Comparison of ENCODE assay signal across 21 cellular contexts in the genomic region with DNA sequence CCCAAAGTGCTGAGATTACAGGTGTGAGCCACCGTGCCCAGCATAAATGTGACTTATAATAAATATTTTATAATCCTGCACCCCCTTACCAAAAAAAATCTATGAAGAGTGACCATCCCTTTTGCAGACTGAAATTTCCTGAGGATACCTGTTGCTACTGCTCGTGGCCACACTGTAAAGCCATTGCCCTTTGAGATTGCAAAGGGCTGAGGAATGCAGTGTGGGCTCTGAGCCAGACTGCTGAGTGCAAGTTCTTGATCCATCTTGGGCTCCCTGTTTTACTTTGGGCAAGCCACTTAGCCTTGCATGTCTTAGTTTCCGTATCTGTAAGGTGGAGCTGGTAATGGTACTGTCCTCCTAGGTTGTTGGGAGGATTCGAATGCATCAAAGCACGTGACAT. TPM values are rescaled to one million over a fixed set of nuclear protein-coding genes. Genes with fewer than 3 reads are reported as not detected.
DNase-seq lines count a peak whose midpoint lies in the region; ATAC-seq, FAIRE-seq and TF ChIP-seq lines count a peak whose summit lies in the region.
"Had no signal": no experiment of that assay in that cellular context is flagged by ENCODE, and none has a peak within 500 bp of the region (broad histone marks: within the 10 kb centered on the region; RNA-seq: fewer than 3 reads in every experiment).

No MANE protein-coding gene starts in this region.

- H2BK5ac ChIP-seq in mesenchymal stem cell (ENCODE audit: low read depth, low read length, poor library complexity, severe bottlenecking), result no peak overlapping the region

- no peak for TF ChIP-seq EP300 in Ishikawa (IDR thresholded peaks at IDR 0.05; ENCODE audit: borderline replicate concordance)

- no peak overlapping the region for H3K4ac ChIP-seq in mesenchymal stem cell (ENCODE audit: low read depth in 1 of 2, low read length in 2 of 2)

- peaks cover 56 to 87% (median 78%) of the 10 kb centered on the region in 10 experiments for H3K4me1 ChIP-seq in BLaER1 treated with 17β-estradiol and CSF1 and Interleukin-3, amounts not matched to agents 10 nM and 100 nM
- peaks cover 35% of the 10 kb centered on the region for H3K4me1 ChIP-seq in astrocyte (ENCODE audit: insufficient read depth, low read length)
- H3K4me1 ChIP-seq in mesenchymal stem cell (ENCODE audit: control insufficient read depth, insufficient read depth, low read depth, low read length), result peaks cover 28% of the 10 kb centered on the region

- H3K36me3 Mint-ChIP-seq in astrocyte (ENCODE audit: low read depth, unreplicated experiment), result peaks cover under 1% of the 10 kb centered on the region
- H3K36me3 Mint-ChIP-seq: natural killer cell treated with Interleukin-12 subunit alpha and Interleukin-12 subunit beta and Interleukin-15 and Interleukin-18, amount 100 ng/mL, for 72 hours had no signal

- WGBS in mesenchymal stem cell, result 97% methylated on average over 2 of the region's 5 CpGs

- no peak overlapping the region for H2BK15ac ChIP-seq in mesenchymal stem cell (ENCODE audit: low read depth, poor library complexity, severe bottlenecking)

- H2BK12ac ChIP-seq in mesenchymal stem cell (ENCODE audit: low read length in 2 of 2), result no peak overlapping the region

- H3K4me3 ChIP-seq in BLaER1 treated with 17β-estradiol and CSF1 and Interleukin-3, amounts not matched to agents 10 nM and 100 nM, result no peak overlapping the region
- H3K4me3 ChIP-seq in astrocyte (ENCODE audit: insufficient read depth, low read depth, low read length) (no peak overlapping the region), mesenchymal stem cell (ENCODE audit: insufficient read depth in 1 of 2, low read depth in 1 of 2, low read length in 2 of 2) (no peak overlapping the region), H7 (ENCODE audit: insufficient read depth, low read depth, low read length) (no peak overlapping the region)
- H3K4me3 ChIP-seq: HAP-1 had no signal

- no peak for ATAC-seq in HG02852 (IDR thresholded peaks at IDR 0.05; ENCODE audit: unreplicated experiment)
- no peak for ATAC-seq in GM21619 (IDR thresholded peaks at IDR 0.05; ENCODE audit: unreplicated experiment)
- ATAC-seq: natural killer cell treated with Interleukin-12 subunit alpha and Interleukin-12 subunit beta and Interleukin-15 and Interleukin-18, amount 100 ng/mL, for 72 hours; T-helper 17 cell had no signal

- H3K27me3 ChIP-seq in BLaER1 treated with 17β-estradiol and CSF1 and Interleukin-3, amounts not matched to agents 10 nM and 100 nM, result no peaks in the 10 kb centered on the region
- H3K27me3 ChIP-seq in astrocyte (ENCODE audit: insufficient read depth, low read length) (no peaks in the 10 kb centered on the region), mesenchymal stem cell (ENCODE audit: control insufficient read depth in 1 of 2, insufficient read depth in 1 of 2, low read length in 2 of 2) (no peaks in the 10 kb centered on the region), H7 (ENCODE audit: control insufficient read depth, insufficient read depth, low read length) (no peaks in the 10 kb centered on the region)

- H3K27ac ChIP-seq in BLaER1 treated with 17β-estradiol and CSF1 and Interleukin-3, amounts not matched to agents 10 nM and 100 nM, result no peak overlapping the region
- no peak overlapping the region for H3K27ac ChIP-seq in astrocyte (ENCODE audit: low read depth, low read length)
- peak overlapping the region; percentile 95 for H3K27ac ChIP-seq in mesenchymal stem cell (ENCODE audit: low read length, poor library complexity, severe bottlenecking)

- no peak overlapping the region for H3K4me3 Mint-ChIP-seq in astrocyte (ENCODE audit: unreplicated experiment)
- H3K4me3 Mint-ChIP-seq: natural killer cell treated with Interleukin-12 subunit alpha and Interleukin-12 subunit beta and Interleukin-15 and Interleukin-18, amount 100 ng/mL, for 72 hours; T-helper 17 cell had no signal

- H3K4me1 Mint-ChIP-seq in astrocyte (ENCODE audit: low read depth, unreplicated experiment), result peaks cover 28% of the 10 kb centered on the region

- no peak overlapping the region for H2AK5ac ChIP-seq in mesenchymal stem cell (ENCODE audit: low read length, severe bottlenecking)

- no peak for FAIRE-seq in astrocyte (lab: Jason Lieb, UNC)
- FAIRE-seq: GM12892 had no signal

- H4K8ac ChIP-seq in mesenchymal stem cell (ENCODE audit: low read length), result no peak overlapping the region

- peaks cover 0 to 26% (median 11%) of the 10 kb centered on the region in 11 experiments; a peak in 14 of 22 replicates for H4K20me1 ChIP-seq in BLaER1 treated with 17β-estradiol and CSF1 and Interleukin-3, amounts not matched to agents 10 nM and 100 nM
- H4K20me1 ChIP-seq in astrocyte (ENCODE audit: insufficient read depth, low read length), result peaks cover 65% of the 10 kb centered on the region

- H3K79me2 ChIP-seq in astrocyte (ENCODE audit: insufficient read depth, low read length), result peaks cover 80% of the 10 kb centered on the region

- peak; percentile 42 for DNase-seq in astrocyte (ENCODE audit: low read depth)
- DNase-seq in mesenchymal stem cell, result no peak
- no peak for DNase-seq in H7
- no peak for DNase-seq in COLO668 (lab: John Stamatoyannopoulos, UW; ENCODE audit: unreplicated experiment)
- DNase-seq: amniotic stem cell; Caco-2; GDM1; NCI-H1092 treated with DMSO at 0.1 percent for 48 hours; stimulated activated CD4-positive, alpha-beta T cell treated with anti-CD3 and anti-CD28 coated beads, Interleukin-15, amount 100 ng/mL, for 24 hours; T-helper 17 cell had no signal

- no peak for TF ChIP-seq RAD21 in Ishikawa (IDR thresholded peaks at IDR 0.05; ENCODE audit: low read depth)

- H3K27ac Mint-ChIP-seq in astrocyte (ENCODE audit: unreplicated experiment), result no peak overlapping the region
- H3K27ac Mint-ChIP-seq: activated T-helper 2 cell treated with anti-CD3 and anti-CD28 coated beads, Interferon-gamma antibody, Interleukin-2, Interleukin-4, amounts not matched to agents 10 μg/mL and 5 μg/mL and 100 μg/mL, durations not matched to agents 14 hours and 24 hours and 36 hours; natural killer cell treated with Interleukin-12 subunit alpha and Interleukin-12 subunit beta and Interleukin-15 and Interleukin-18, amount 100 ng/mL, for 72 hours; T-helper 17 cell had no signal

- H3K18ac ChIP-seq in mesenchymal stem cell (ENCODE audit: low read depth in 1 of 2, low read length in 2 of 2), result no peak overlapping the region

- H3K4me2 ChIP-seq in BLaER1 treated with 17β-estradiol and CSF1 and Interleukin-3, amounts not matched to agents 10 nM and 100 nM, result peak overlapping the region in 6 of 11 experiments; percentile 15 to 96 (median 59); a peak in 6 of 22 replicates
- no peak overlapping the region for H3K4me2 ChIP-seq in astrocyte (ENCODE audit: low read length)
- H3K4me2 ChIP-seq in mesenchymal stem cell (ENCODE audit: low read length, poor library complexity, severe bottlenecking), result no peak overlapping the region

- no peak overlapping the region for H2BK120ac ChIP-seq in mesenchymal stem cell (ENCODE audit: low read depth, low read length)

- peaks cover 2 to 22% (median 6%) of the 10 kb centered on the region in 11 experiments; a peak in 18 of 22 replicates for H3K36me3 ChIP-seq in BLaER1 treated with 17β-estradiol and CSF1 and Interleukin-3, amounts not matched to agents 10 nM and 100 nM
- H3K36me3 ChIP-seq in astrocyte (ENCODE audit: insufficient read depth, low read length) (no peaks in the 10 kb centered on the region), mesenchymal stem cell (ENCODE audit: control insufficient read depth in 1 of 2, insufficient read depth in 2 of 2, low read depth in 1 of 2, low read length in 2 of 2) (peaks cover 3 to 12% of the 10 kb centered on the region in 2 experiments), H7 (replicated peaks; ENCODE audit: control insufficient read depth, insufficient read depth, low read length) (peaks cover 1% of the 10 kb centered on the region; the same call in 1 of the 2 replicates)
- H3K36me3 ChIP-seq: HAP-1 had no signal

- no peak overlapping the region for H3K23ac ChIP-seq in mesenchymal stem cell (ENCODE audit: low read length in 2 of 2)

- peaks cover 8% of the 10 kb centered on the region for H3K79me1 ChIP-seq in mesenchymal stem cell (replicated peaks; ENCODE audit: low read length, poor library complexity, severe bottlenecking)

- TF ChIP-seq CTCF in astrocyte (IDR thresholded peaks at IDR 0.05; ENCODE audit: insufficient read depth, low read depth, low read length), result no peak

- H3K27me3 Mint-ChIP-seq in astrocyte (ENCODE audit: low read depth, unreplicated experiment), result no peaks in the 10 kb centered on the region
- H3K27me3 Mint-ChIP-seq: memory B cell; natural killer cell treated with Interleukin-12 subunit alpha and Interleukin-12 subunit beta and Interleukin-15 and Interleukin-18, amount 100 ng/mL, for 72 hours; T-helper 17 cell had no signal

- no peak overlapping the region for H4K91ac ChIP-seq in mesenchymal stem cell (ENCODE audit: low read length)

- H3K14ac ChIP-seq in mesenchymal stem cell (ENCODE audit: low read length in 2 of 2), result no peak overlapping the region

- H3K9ac ChIP-seq in BLaER1 treated with 17β-estradiol and CSF1 and Interleukin-3, amounts not matched to agents 10 nM and 100 nM, result no peak overlapping the region
- H3K9ac ChIP-seq in astrocyte (ENCODE audit: low read length) (no peak overlapping the region), mesenchymal stem cell (ENCODE audit: low read length) (no peak overlapping the region)

- H2AFZ ChIP-seq in astrocyte (ENCODE audit: low read depth, low read length) (no peak overlapping the region), mesenchymal stem cell (ENCODE audit: low read depth, low read length) (no peak overlapping the region)

- H3K9me3 ChIP-seq in BLaER1 treated with 17β-estradiol and CSF1 and Interleukin-3, amounts not matched to agents 10 nM and 100 nM (replicated peaks in 1 of 11), result peaks cover 3 to 13% (median 8%) of the 10 kb centered on the region in 11 experiments
- H3K9me3 ChIP-seq in astrocyte (ENCODE audit: insufficient read depth, low read depth, low read length) (peaks cover 2% of the 10 kb centered on the region), mesenchymal stem cell (ENCODE audit: control insufficient read depth, low read length) (peaks cover 5% of the 10 kb centered on the region)
- H3K9me3 ChIP-seq: HAP-1 had no signal

- peaks cover 5% of the 10 kb centered on the region for H3K9me3 Mint-ChIP-seq in astrocyte (ENCODE audit: unreplicated experiment)
- H3K9me3 Mint-ChIP-seq: memory B cell; natural killer cell treated with Interleukin-12 subunit alpha and Interleukin-12 subunit beta and Interleukin-15 and Interleukin-18, amount 100 ng/mL, for 72 hours had no signal

TF ChIP-seq in Ishikawa, 13 proteins besides CTCF, POLR2A, EP300 and RAD21 (continues in another document):
- TF ChIP-seq EGR1 (IDR thresholded peaks at IDR 0.05) (no peak), CEBPB (IDR thresholded peaks at IDR 0.05) (no peak), TEAD4 (IDR thresholded peaks at IDR 0.05) (peak; percentile 68)

RNA-seq across cellular contexts. Expression of a gene that starts 23.4 kb away (rescaled TPM):
- 19.2 and 26.9 TPM in 2 replicates for total RNA-seq in astrocyte
- 7.2 TPM for polyA plus RNA-seq in mesenchymal stem cell (2013, experiment 1 of 2)
- 6.7 TPM for polyA plus RNA-seq in mesenchymal stem cell (2013, experiment 2 of 2)
- 13.4 and 20.0 TPM in 2 replicates for total RNA-seq in H7 (2014; rRNA removed; shearing (Covaris generic))

RNA-seq across cellular contexts. Expression of a gene that starts 24.0 kb away (rescaled TPM):
- total RNA-seq in astrocyte, result not detected in 2 replicates
- not detected for polyA plus RNA-seq in mesenchymal stem cell (2013, experiment 1 of 2)
- polyA plus RNA-seq in mesenchymal stem cell (2013, experiment 2 of 2), result not detected
- not detected in 2 replicates for total RNA-seq in H7 (2014; rRNA removed; shearing (Covaris generic))
- total RNA-seq: activated T-helper 2 cell treated with anti-CD3 and anti-CD28 coated beads, Interferon-gamma antibody, Interleukin-2, Interleukin-4, amounts not matched to agents 10 μg/mL and 5 μg/mL and 100 μg/mL, durations not matched to agents 14 hours and 24 hours and 36 hours; Caco-2; cerebellum; natural killer cell treated with Interleukin-12 subunit alpha and Interleukin-12 subunit beta and Interleukin-15 and Interleukin-18, amount 100 ng/mL, for 72 hours; posterior vena cava; T-helper 17 cell had no signal

Comparison
In these comparisons a context has a peak if more than half of its experiments do, and no peak if none do; other contexts are left out.
1. H3K4me2 ChIP-seq: peak in BLaER1 treated with 17β-estradiol and CSF1 and Interleukin-3, amounts not matched to agents 10 nM and 100 nM (6 of 11); none in astrocyte (single experiment) and mesenchymal stem cell (single experiment).